In genomic region chr1:29286194-29286767, GRCh38 we compare ENCODE assay signal across 18 cellular contexts.
"Had no signal": no experiment of that assay in that cellular context is flagged by ENCODE, and none has a peak within 500 bp of the region (broad histone marks: within the 10 kb centered on the region; RNA-seq: fewer than 3 reads in every experiment).

No MANE protein-coding gene starts in this region.

- H3K9me3 ChIP-seq: body of pancreas, esophagus muscularis mucosa, gastrocnemius medialis, mucosa of descending colon, thoracic aorta, upper lobe of left lung had no signal

- H3K4me1 ChIP-seq: body of pancreas, gastrocnemius medialis had no signal

- H3K27ac Mint-ChIP-seq: activated naive CD4-positive, alpha-beta T cell treated with anti-CD3 and anti-CD28 coated beads for 36 hours; activated T-cell treated with anti-CD3 and anti-CD28 coated beads, Interleukin-2, amount 50 U/mL, for 24 hours; activated T-helper 2 cell treated with anti-CD3 and anti-CD28 coated beads, Interferon-gamma antibody, Interleukin-2, Interleukin-4, amounts not matched to agents 10 μg/mL and 5 μg/mL and 100 μg/mL, durations not matched to agents 14 hours and 24 hours and 36 hours; WTC11 had no signal

- H3K36me3 ChIP-seq: gastrocnemius medialis had no signal

- H3K36me3 Mint-ChIP-seq: WTC11 had no signal

- H3K4me3 Mint-ChIP-seq: activated naive CD4-positive, alpha-beta T cell treated with anti-CD3 and anti-CD28 coated beads for 36 hours; activated T-cell treated with anti-CD3 and anti-CD28 coated beads, Interleukin-2, amount 50 U/mL, for 24 hours; WTC11 had no signal

- H3K27me3 Mint-ChIP-seq: activated T-cell treated with anti-CD3 and anti-CD28 coated beads, Interleukin-2, amount 50 U/mL, for 24 hours had no signal

- H3K9me3 Mint-ChIP-seq: activated naive CD4-positive, alpha-beta T cell treated with anti-CD3 and anti-CD28 coated beads for 36 hours; activated T-cell treated with anti-CD3 and anti-CD28 coated beads, Interleukin-2, amount 50 U/mL, for 24 hours; activated T-helper 2 cell treated with anti-CD3 and anti-CD28 coated beads, Interferon-gamma antibody, Interleukin-2, Interleukin-4, amounts not matched to agents 10 μg/mL and 5 μg/mL and 100 μg/mL, durations not matched to agents 14 hours and 24 hours and 36 hours; WTC11 had no signal

- H3K4me3 ChIP-seq: body of pancreas, esophagus muscularis mucosa, gastrocnemius medialis, mucosa of descending colon, thoracic aorta, upper lobe of left lung had no signal

- ATAC-seq: body of pancreas, gastrocnemius medialis, left colon, mucosa of descending colon, WTC11 had no signal

- DNase-seq: activated CD8-positive, alpha-beta memory T cell treated with anti-CD3 and anti-CD28 coated beads, Interleukin-2, amount 50 U/mL, for 4 hours; activated naive CD4-positive, alpha-beta T cell treated with anti-CD3 and anti-CD28 coated beads for 36 hours; activated T-cell treated with anti-CD3 and anti-CD28 coated beads, Interleukin-2, amount 50 U/mL, for 24 hours; body of pancreas; caudate nucleus; effector memory CD4-positive, alpha-beta T cell; gastrocnemius medialis; left colon; mesenchymal stem cell; mucosa of descending colon; stimulated activated CD4-positive, alpha-beta T cell treated with anti-CD3 and anti-CD28 coated beads, Interleukin-4, amount 100 ng/mL, for 1 hour; stimulated activated naive CD4-positive, alpha-beta T cell treated with Interleukin-2 at 50 U/mL for 16 hours; T1000; upper lobe of left lung had no signal

- H3K27me3 ChIP-seq: body of pancreas, esophagus muscularis mucosa, gastrocnemius medialis, upper lobe of left lung had no signal

- H3K27ac ChIP-seq: body of pancreas, esophagus muscularis mucosa, gastrocnemius medialis, thoracic aorta, upper lobe of left lung had no signal
